15 cellular contexts compared by ENCODE assay signal in the genomic region with DNA sequence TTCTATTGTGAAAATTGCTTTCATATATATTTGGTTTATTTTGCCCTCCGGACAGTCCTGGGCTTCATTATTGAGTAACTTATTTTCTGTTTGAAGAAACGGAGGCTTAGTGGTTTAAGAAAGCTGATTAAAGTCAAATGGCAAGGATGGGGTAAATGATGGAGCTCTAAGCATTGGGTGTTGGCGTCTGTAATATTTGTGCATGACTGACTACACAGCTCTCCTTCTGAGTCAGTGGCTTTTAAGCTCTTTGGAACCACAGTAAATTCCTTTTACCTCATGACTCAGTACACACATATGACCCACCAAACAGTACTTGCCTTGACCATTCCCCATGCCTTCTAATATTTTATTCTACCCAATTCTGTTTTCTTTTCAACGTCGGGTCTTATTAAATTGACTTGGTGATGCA. TPM values are rescaled to one million over a fixed set of nuclear protein-coding genes. Genes with fewer than 3 reads are reported as not detected.
DNase-seq lines count a peak whose midpoint lies in the region; ATAC-seq, FAIRE-seq and TF ChIP-seq lines count a peak whose summit lies in the region.
"Had no signal": no experiment of that assay in that cellular context is flagged by ENCODE, and none has a peak within 500 bp of the region (broad histone marks: within the 10 kb centered on the region; RNA-seq: fewer than 3 reads in every experiment).

No MANE protein-coding gene starts in this region.

- H3K9ac ChIP-seq in GM23248 (peak overlapping the region; percentile 51), skeletal muscle satellite cell (ENCODE audit: low read depth, low read length) (peak overlapping the region; percentile 72)

- H3K27ac ChIP-seq in GM23248 (peak overlapping the region; percentile 80), RWPE2 (ENCODE audit: poor library complexity, severe bottlenecking) (peak overlapping the region; percentile 90), esophagus muscularis mucosa (replicated peaks in 1 of 4) (no peak overlapping the region)
- H3K27ac ChIP-seq: gastrocnemius medialis, lower lobe of right lung had no signal

- H3K9me3 ChIP-seq in GM23248 (ENCODE audit: low read depth) (no peaks in the 10 kb centered on the region), RWPE2 (ENCODE audit: severe bottlenecking) (no peaks in the 10 kb centered on the region), esophagus muscularis mucosa (no peaks in the 10 kb centered on the region), skeletal muscle satellite cell (replicated peaks; ENCODE audit: low read length) (no peaks in the 10 kb centered on the region)
- H3K9me3 ChIP-seq: gastrocnemius medialis, lower lobe of right lung had no signal

- DNase-seq in GM23248, result peak; percentile 91
- no peak for DNase-seq in RWPE2 (ENCODE audit: low spot score)
- peak; percentile 24 for DNase-seq in esophagus muscularis mucosa (ENCODE audit: extremely low spot score)
- DNase-seq in activated naive CD8-positive, alpha-beta T cell treated with anti-CD3 and anti-CD28 coated beads, Interleukin-2, amount 50 U/mL, for 24 hours, result no peak
- DNase-seq in GM12891 (ENCODE audit: insufficient read length, low spot score), result no peak
- no peak for DNase-seq in T1000 (lab: John Stamatoyannopoulos, UW)
- no peak for DNase-seq in HUDEP-2 (lab: John Stamatoyannopoulos, UW; ENCODE audit: unreplicated experiment in 76 of 76)
- DNase-seq: aorta, gastrocnemius medialis, lower lobe of right lung, MM.1S, NCI-H510A treated with DMSO at 0.1 percent for 48 hours, posterior cingulate gyrus, T-helper 1 cell had no signal

- H2AFZ ChIP-seq in GM23248, result 0 out of 2 replicates have a peak overlapping the region, but pooled peaks have one; percentile 38

- TF ChIP-seq EP300 in esophagus muscularis mucosa (IDR thresholded peaks at IDR 0.05), result no peak

- no peaks in the 10 kb centered on the region for H3K9me2 ChIP-seq in GM23248 (ENCODE audit: insufficient read depth)

- H3K27me3 ChIP-seq in GM23248 (replicated peaks; ENCODE audit: insufficient read depth) (no peaks in the 10 kb centered on the region), RWPE2 (ENCODE audit: insufficient read depth, poor library complexity, severe bottlenecking) (no peaks in the 10 kb centered on the region), esophagus muscularis mucosa (peaks cover 0 to 10% (median 0%) of the 10 kb centered on the region in 4 donors), skeletal muscle satellite cell (ENCODE audit: control insufficient read depth, insufficient read depth, low read length) (no peaks in the 10 kb centered on the region)

- H3K79me2 ChIP-seq in GM23248 (ENCODE audit: insufficient read depth), result no peaks in the 10 kb centered on the region

- H3K9me3 Mint-ChIP-seq in activated naive CD8-positive, alpha-beta T cell treated with anti-CD3 and anti-CD28 coated beads, Interleukin-2, amount 50 U/mL, for 24 hours, result no peaks in the 10 kb centered on the region

- H3K4me1 ChIP-seq in GM23248 (ENCODE audit: insufficient read depth), result peaks cover 29% of the 10 kb centered on the region
- peaks cover 38% of the 10 kb centered on the region for H3K4me1 ChIP-seq in RWPE2 (ENCODE audit: insufficient read depth, poor library complexity, severe bottlenecking)
- H3K4me1 ChIP-seq in esophagus muscularis mucosa, result peaks cover 0 to 11% (median 4%) of the 10 kb centered on the region in 4 donors
- H3K4me1 ChIP-seq in skeletal muscle satellite cell (ENCODE audit: control insufficient read depth, insufficient read depth, low read length), result peaks cover 64% of the 10 kb centered on the region
- H3K4me1 ChIP-seq: gastrocnemius medialis, lower lobe of right lung had no signal

- no peak overlapping the region for H3K4me3 Mint-ChIP-seq in activated naive CD8-positive, alpha-beta T cell treated with anti-CD3 and anti-CD28 coated beads, Interleukin-2, amount 50 U/mL, for 24 hours

- peak; percentile 97 for ATAC-seq in RWPE2 (ENCODE audit: low read depth)
- no peak for ATAC-seq in activated naive CD8-positive, alpha-beta T cell treated with anti-CD3 and anti-CD28 coated beads, Interleukin-2, amount 50 U/mL, for 24 hours
- ATAC-seq: gastrocnemius medialis, lower lobe of right lung had no signal

- intact Hi-C loops in esophagus muscularis mucosa (cut with DNase I), result no loop called here

- H4K20me1 ChIP-seq in GM23248 (ENCODE audit: insufficient read depth), result no peaks in the 10 kb centered on the region

- peaks cover 17% of the 10 kb centered on the region; the same call in 1 of the 2 replicates for H3F3A ChIP-seq in GM23248 (ENCODE audit: insufficient read depth)

- H3K36me3 Mint-ChIP-seq in activated naive CD8-positive, alpha-beta T cell treated with anti-CD3 and anti-CD28 coated beads, Interleukin-2, amount 50 U/mL, for 24 hours (ENCODE audit: low read depth), result no peaks in the 10 kb centered on the region

- peaks cover 7% of the 10 kb centered on the region for H3K27me3 Mint-ChIP-seq in activated naive CD8-positive, alpha-beta T cell treated with anti-CD3 and anti-CD28 coated beads, Interleukin-2, amount 50 U/mL, for 24 hours

- in situ Hi-C loops in GM23248 (cut with MboI), result no loop called here

- TF ChIP-seq CTCF in RWPE2 (IDR thresholded peaks at IDR 0.05; ENCODE audit: poor library complexity, severe bottlenecking) (no peak), esophagus muscularis mucosa (IDR thresholded peaks at IDR 0.05) (no peak)

- no peak overlapping the region for H3K27ac Mint-ChIP-seq in activated naive CD8-positive, alpha-beta T cell treated with anti-CD3 and anti-CD28 coated beads, Interleukin-2, amount 50 U/mL, for 24 hours

- no peaks in the 10 kb centered on the region for H3K4me1 Mint-ChIP-seq in activated naive CD8-positive, alpha-beta T cell treated with anti-CD3 and anti-CD28 coated beads, Interleukin-2, amount 50 U/mL, for 24 hours

- TF ChIP-seq POLR2A in esophagus muscularis mucosa (IDR thresholded peaks at IDR 0.05; ENCODE audit: low read depth) (no peak), GM12891 (IDR thresholded peaks at IDR 0.05; ENCODE audit: low read depth, low read length) (no peak)

- no peak for FAIRE-seq in GM12891 (lab: Jason Lieb, UNC)

- H3K4me2 ChIP-seq in GM23248 (ENCODE audit: unreplicated experiment) (peak overlapping the region; percentile 58), skeletal muscle satellite cell (ENCODE audit: low read length) (peak overlapping the region; percentile 63)

- 8% methylated on average over 5 of the region's 5 CpGs for WGBS in GM23248 (ENCODE audit: low coverage in 1 of 2, low lambda C conversion rate in 2 of 2, missing lambda C conversion rate in 2 of 2), 2 experiments
- WGBS in esophagus muscularis mucosa, result 77% methylated on average over 5 of the region's 5 CpGs

- H3K36me3 ChIP-seq in GM23248 (ENCODE audit: low read depth) (no peaks in the 10 kb centered on the region), RWPE2 (ENCODE audit: low read depth) (no peaks in the 10 kb centered on the region), esophagus muscularis mucosa (no peaks in the 10 kb centered on the region), skeletal muscle satellite cell (ENCODE audit: insufficient read depth, low read length) (no peaks in the 10 kb centered on the region)
- H3K36me3 ChIP-seq: gastrocnemius medialis, lower lobe of right lung had no signal

- H3K4me3 ChIP-seq in GM23248, result peak overlapping the region; percentile 45
- H3K4me3 ChIP-seq in RWPE2 (ENCODE audit: severe bottlenecking), result no peak overlapping the region
- H3K4me3 ChIP-seq in esophagus muscularis mucosa, result no peak overlapping the region
- peak overlapping the region; percentile 9 for H3K4me3 ChIP-seq in skeletal muscle satellite cell (ENCODE audit: low read length)
- H3K4me3 ChIP-seq: gastrocnemius medialis, lower lobe of right lung had no signal

TF ChIP-seq in GM12891, 5 proteins besides CTCF, POLR2A, EP300 and RAD21:
- TF ChIP-seq TAF1 (IDR thresholded peaks at IDR 0.05; ENCODE audit: low read depth, low read length), result no peak
- no peak for TF ChIP-seq PAX5 (IDR thresholded peaks at IDR 0.05; ENCODE audit: insufficient read depth, low read length, severe bottlenecking)
- no peak for TF ChIP-seq SPI1 (IDR thresholded peaks at IDR 0.05; ENCODE audit: low read depth, low read length)
- no peak for TF ChIP-seq POU2F2 (IDR thresholded peaks at IDR 0.05; ENCODE audit: low read depth, low read length)
- no peak for TF ChIP-seq POLR2AphosphoS5 (IDR thresholded peaks at IDR 0.05; ENCODE audit: low read depth, low read length)

RNA-seq across cellular contexts. Expression of a gene that starts 21.0 kb away (rescaled TPM):
- total RNA-seq in GM23248 (2014; rRNA removed; shearing (Covaris generic)), result not detected in 2 replicates
- not detected in 2 replicates for polyA plus RNA-seq in GM23248 (2016; fragmentation: Nextera tagmentation; extraction: Ambion mirVana)
- 1 to 10 TPM in 1 of 4 donors, under 1 TPM in 3; under 0.01 to 1.2 (median 0.74) TPM for total RNA-seq in esophagus muscularis mucosa
- not detected in 2 replicates for total RNA-seq in skeletal muscle satellite cell (2012; rRNA removed)
- polyA plus RNA-seq in GM12891 (2012; ENCODE audit: low read depth, missing spikeins), result not detected

Comparison
In these comparisons a context has a peak if more than half of its experiments do, and no peak if none do; other contexts are left out.
1. DNase-seq: peak in GM23248 (single experiment) and esophagus muscularis mucosa (single experiment); none in RWPE2 (single experiment), activated naive CD8-positive, alpha-beta T cell treated with anti-CD3 and anti-CD28 coated beads, Interleukin-2, amount 50 U/mL, for 24 hours (single experiment), GM12891 (single experiment), T1000 (single experiment) and HUDEP-2 (0 of 76).
2. H3K27ac ChIP-seq: peak in GM23248 (single experiment) and RWPE2 (single experiment); none in esophagus muscularis mucosa (0 of 4).
3. H3K4me3 ChIP-seq: peak in GM23248 (single experiment) and skeletal muscle satellite cell (single experiment); none in RWPE2 (single experiment) and esophagus muscularis mucosa (0 of 4).